ENCODE assay signal across 9 cellular contexts in genomic region chr12:46825526-46826414, GRCh38. TPM values are rescaled to one million over a fixed set of nuclear protein-coding genes. Genes with fewer than 3 reads are reported as not detected.
DNase-seq lines count a peak whose midpoint lies in the region; ATAC-seq and TF ChIP-seq lines count a peak whose summit lies in the region.
"Had no signal": no experiment of that assay in that cellular context is flagged by ENCODE, and none has a peak within 500 bp of the region (broad histone marks: within the 10 kb centered on the region; RNA-seq: fewer than 3 reads in every experiment).

Gene SLC38A4, minus strand, starts transcription at chr12:46825997. Its CDS starts 32,926 bp downstream, at chr12:46793071.

- no peaks in the 10 kb centered on the region for H3K36me3 ChIP-seq in skeletal muscle tissue (ENCODE audit: control insufficient read depth in 3 of 3, insufficient read depth in 3 of 3, low read length in 3 of 3)

- peak within 1 kb of the TSS in 1 of 5 experiments; percentile 22 for H3K27ac Mint-ChIP-seq in brain
- H3K27ac Mint-ChIP-seq in activated naive CD8-positive, alpha-beta T cell treated with anti-CD3 and anti-CD28 coated beads for 36 hours, result no peak within 1 kb of the TSS

- H3K9me3 Mint-ChIP-seq in brain, result no peaks in the 10 kb centered on the region
- peaks cover under 1% of the 10 kb centered on the region for H3K9me3 Mint-ChIP-seq in activated naive CD8-positive, alpha-beta T cell treated with anti-CD3 and anti-CD28 coated beads for 36 hours

- POLR2A ChIA-PET in HEK293T (lab: Yijun Ruan, JAX), result no interaction called here

- peaks cover 3 to 13% (median 3%) of the 10 kb centered on the region in 3 donors for H3K4me1 ChIP-seq in skeletal muscle tissue (ENCODE audit: control insufficient read depth in 3 of 3, insufficient read depth in 3 of 3, low read length in 3 of 3)

- H3K4me1 Mint-ChIP-seq in brain, result peaks cover 10% of the 10 kb centered on the region
- H3K4me1 Mint-ChIP-seq in activated naive CD8-positive, alpha-beta T cell treated with anti-CD3 and anti-CD28 coated beads for 36 hours, result peaks cover 7% of the 10 kb centered on the region

- H3K9ac ChIP-seq in skeletal muscle tissue (ENCODE audit: low read depth in 1 of 3, low read length in 3 of 3), result peak within 1 kb of the TSS; percentile 52 to 62 (median 52)

- peak within 1 kb of the TSS; percentile 64 to 83 (median 79) for H3K4me3 Mint-ChIP-seq in brain
- no peak within 1 kb of the TSS for H3K4me3 Mint-ChIP-seq in activated naive CD8-positive, alpha-beta T cell treated with anti-CD3 and anti-CD28 coated beads for 36 hours

- peaks cover 0 to 6% (median 0%) of the 10 kb centered on the region in 3 donors for H3K27me3 ChIP-seq in skeletal muscle tissue (ENCODE audit: control insufficient read depth in 3 of 3, insufficient read depth in 3 of 3, low read length in 3 of 3)

- H3K9me3 ChIP-seq in skeletal muscle tissue (ENCODE audit: control insufficient read depth in 3 of 3, low read length in 3 of 3), result no peaks in the 10 kb centered on the region

- H3K36me3 Mint-ChIP-seq in brain, result no peaks in the 10 kb centered on the region
- H3K36me3 Mint-ChIP-seq in activated naive CD8-positive, alpha-beta T cell treated with anti-CD3 and anti-CD28 coated beads for 36 hours, result no peaks in the 10 kb centered on the region

- H3K4me3 ChIP-seq in skeletal muscle tissue (ENCODE audit: low read length in 3 of 3), result peak within 1 kb of the TSS; percentile 52 to 70 (median 65)

- TF ChIP-seq CTCF in brain (conservative IDR thresholded peaks at IDR 0.05) (no peak), omental fat pad (IDR thresholded peaks at IDR 0.05) (no peak)

- no peak within 1 kb of the TSS for H3K27ac ChIP-seq in skeletal muscle tissue (ENCODE audit: low read depth, low read length)

- peak; percentile 57 for DNase-seq in HEK293T (ENCODE audit: extremely low spot score)
- DNase-seq in iPS-NIHi11 (ENCODE audit: low spot score), result peak; percentile 61
- no peak for DNase-seq in activated naive CD8-positive, alpha-beta T cell treated with anti-CD3 and anti-CD28 coated beads for 36 hours
- DNase-seq in SW 1271 (lab: John Stamatoyannopoulos, UW), result no peak
- DNase-seq in omental fat pad (ENCODE audit: low spot score), result no peak
- no peak for DNase-seq in stimulated activated CD4-positive, alpha-beta T cell treated with anti-CD3 and anti-CD28 coated beads, Interleukin-4, amount 100 ng/mL, for 24 hours
- DNase-seq: activated CD4-positive, alpha-beta T cell treated with anti-CD3 and anti-CD28 coated beads for 4 hours had no signal

- CTCF ChIA-PET in HEK293T (lab: Yijun Ruan, JAX), result interaction anchor here (1.0 kb wide), 1 partner anchor 149 kb away, joined by 3 read pairs; no protein-coding TSS in a partner anchor

- peaks cover 60% of the 10 kb centered on the region for H3K27me3 Mint-ChIP-seq in brain
- peaks cover 71% of the 10 kb centered on the region for H3K27me3 Mint-ChIP-seq in activated naive CD8-positive, alpha-beta T cell treated with anti-CD3 and anti-CD28 coated beads for 36 hours

- ATAC-seq in omental fat pad (ENCODE audit: low FRiP score), result no peak

TF ChIP-seq in HEK293T, 16 proteins besides CTCF, POLR2A, EP300 and RAD21:
- TF ChIP-seq FOXM1 (IDR thresholded peaks at IDR 0.05; ENCODE audit: borderline replicate concordance) (no peak), PKNOX1 (IDR thresholded peaks at IDR 0.05) (no peak), HDGF (IDR thresholded peaks at IDR 0.05; ENCODE audit: borderline replicate concordance) (no peak), FOXA1 (IDR thresholded peaks at IDR 0.05) (no peak), TARDBP (IDR thresholded peaks at IDR 0.05) (no peak)

RNA-seq across cellular contexts. Expression of gene SLC38A4, which starts in this region (rescaled TPM):
- polyA plus RNA-seq in brain (ENCODE audit: insufficient read depth, low read depth, low replicate concordance), result not detected
- total RNA-seq in skeletal muscle tissue (4.7 TPM), omental fat pad (under 1 TPM in 2 of 4 donors, not detected in 2; 0.31 to 0.46 TPM)
- not detected for total RNA-seq in activated naive CD8-positive, alpha-beta T cell treated with anti-CD3 and anti-CD28 coated beads for 36 hours

Comparison
In these comparisons a context has a peak if more than half of its experiments do, and no peak if none do; other contexts are left out.
1. DNase-seq: peak in HEK293T (single experiment) and iPS-NIHi11 (single experiment); none in activated naive CD8-positive, alpha-beta T cell treated with anti-CD3 and anti-CD28 coated beads for 36 hours (single experiment), SW 1271 (0 of 2), omental fat pad (single experiment) and stimulated activated CD4-positive, alpha-beta T cell treated with anti-CD3 and anti-CD28 coated beads, Interleukin-4, amount 100 ng/mL, for 24 hours (single experiment).